ENCODE assay signal across 1 cellular context in genomic region chr6:149032599-149033405, GRCh38.
A peak's percentile ranks its signal among the peaks of the same experiment; 100 is the strongest.
TF ChIP-seq lines count a peak whose summit lies in the region.

No MANE protein-coding gene starts in this region.

TF ChIP-seq in GM12878, 131 proteins besides CTCF, POLR2A, EP300 and RAD21 (continued from another document):
- TF ChIP-seq CUX1 (IDR thresholded peaks at IDR 0.05; ENCODE audit: insufficient replicate concordance, low read depth, low read length) (peak; percentile 90), HDAC2 (IDR thresholded peaks at IDR 0.05) (no peak), MTA2 (IDR thresholded peaks at IDR 0.05; ENCODE audit: low read depth) (peak; percentile 95), TBL1XR1 (IDR thresholded peaks at IDR 0.05; ENCODE audit: low read depth, low read length) (peak; percentile 99), HSF1 (IDR thresholded peaks at IDR 0.05; ENCODE audit: low read depth, low read length) (no peak), ZBTB4 (CRISPR knock-in tag; IDR thresholded peaks at IDR 0.05) (no peak), IKZF2 (IDR thresholded peaks at IDR 0.05) (peak; percentile 93 to 94), SP1 (IDR thresholded peaks at IDR 0.05; ENCODE audit: low read depth, low read length) (peak; percentile 62), ZNF274 (IDR thresholded peaks at IDR 0.05; ENCODE audit: insufficient read depth, insufficient read length) (no peak), BACH1 (IDR thresholded peaks at IDR 0.05; ENCODE audit: borderline replicate concordance) (peak; percentile 6), RELA (IDR thresholded peaks at IDR 0.05; ENCODE audit: borderline replicate concordance, partially characterized antibody) (peak; percentile 44), HCFC1 (IDR thresholded peaks at IDR 0.05; ENCODE audit: low read length) (no peak), PML (IDR thresholded peaks at IDR 0.05; ENCODE audit: low read length) (peak; percentile 84; the same call in 1 of the 2 replicates), WRNIP1 (IDR thresholded peaks at IDR 0.05; ENCODE audit: borderline replicate concordance, low read depth, low read length) (no peak), CREM (IDR thresholded peaks at IDR 0.05; ENCODE audit: low read depth) (peak; percentile 90), EGR1 (IDR thresholded peaks at IDR 0.05; ENCODE audit: borderline replicate concordance in 1 of 2, low read depth in 2 of 2, low read length in 2 of 2) (peak in 1 of 2 experiments; percentile 93; a peak in 2 of 3 replicates), ATF3 (IDR thresholded peaks at IDR 0.05; ENCODE audit: borderline replicate concordance, extremely low read depth, low read depth, low read length) (no peak)
TF ChIP-seq in GM12878: peak in this region for 69.
